8 cellular contexts compared by ENCODE assay signal in the genomic region with DNA sequence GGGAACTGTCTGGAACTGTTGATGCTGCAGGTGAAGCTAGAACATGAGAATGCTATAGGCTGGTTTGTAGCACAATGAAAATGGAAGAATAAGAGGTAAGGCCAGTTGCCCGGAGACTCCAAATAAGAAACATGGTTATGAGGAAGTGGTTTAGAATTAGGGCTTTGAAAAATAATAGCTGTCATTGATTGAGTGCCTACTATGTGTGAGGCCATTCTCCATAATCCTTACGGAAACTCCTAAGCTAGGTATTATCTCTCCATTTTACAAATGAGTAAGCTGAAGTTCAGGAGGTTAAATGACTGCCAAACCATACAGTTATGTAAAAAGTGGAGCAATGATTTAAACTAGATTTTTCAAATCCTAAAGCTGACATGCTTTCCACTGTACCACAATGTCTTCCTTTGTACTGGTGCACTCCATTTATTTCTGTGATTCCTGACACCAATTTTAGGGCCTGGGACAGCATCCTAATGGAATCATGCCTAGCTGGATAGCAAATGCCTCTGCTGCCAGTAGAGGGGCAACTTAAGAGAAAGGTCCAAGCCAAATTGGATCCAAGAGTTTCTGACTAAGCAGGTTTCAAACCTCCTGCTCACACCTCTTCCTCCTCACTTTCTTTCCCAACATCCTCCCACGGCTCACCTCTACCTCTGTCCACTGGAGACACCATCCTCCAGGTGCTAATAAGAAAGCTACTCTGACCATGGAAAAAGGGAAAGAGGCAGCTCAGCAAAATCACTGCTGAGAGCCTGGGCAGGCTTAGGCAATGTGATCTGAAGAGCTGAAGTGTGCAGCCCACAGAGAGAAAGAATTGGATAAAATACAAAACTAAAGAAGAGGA. TPM values are rescaled to one million over a fixed set of nuclear protein-coding genes. Genes with fewer than 3 reads are reported as not detected.
A peak's percentile ranks its signal among the peaks of the same experiment; 100 is the strongest.
DNase-seq lines count a peak whose midpoint lies in the region; ATAC-seq and TF ChIP-seq lines count a peak whose summit lies in the region.

No MANE protein-coding gene starts in this region.

- peak overlapping the region; percentile 66 for H3K4me2 ChIP-seq in PC-9

- H3K27me3 Mint-ChIP-seq in nephron progenitor cell (ENCODE audit: low read depth, poor library complexity): peaks cover 2% of the 10 kb centered on the region

- H3K79me2 ChIP-seq in PC-9 (ENCODE audit: low read depth): no peaks in the 10 kb centered on the region

- POLR2A ChIA-PET in PC-9 (lab: Charles Lee; ENCODE audit: unreplicated experiment): interaction anchor here (0.6 kb wide), 2 partner anchors 73 to 328 kb away, joined by 4 to 6 read pairs; no protein-coding TSS in a partner anchor

- ATAC-seq in GM18508 (IDR thresholded peaks at IDR 0.05; ENCODE audit: insufficient read depth, unreplicated experiment) (peak; percentile 11), HG02588 (IDR thresholded peaks at IDR 0.05; ENCODE audit: unreplicated experiment) (peak; percentile 37)

- H3K27ac ChIP-seq in PC-9 (peak overlapping the region; percentile 82), colonic mucosa (no peak overlapping the region)

- H3K9me3 Mint-ChIP-seq in nephron progenitor cell: peaks cover 5% of the 10 kb centered on the region

- H3K27ac Mint-ChIP-seq in nephron progenitor cell: no peak overlapping the region

- intact Hi-C loops in PC-9 (cut with micrococcal nuclease; ENCODE audit: unreplicated experiment) (no loop called here), colonic mucosa (cut with DNase I) (no loop called here)

- H3K27me3 ChIP-seq in PC-9 (ENCODE audit: insufficient read depth, low read depth) (no peaks in the 10 kb centered on the region), kidney epithelial cell (ENCODE audit: control insufficient read depth, insufficient read depth, low read length) (no peaks in the 10 kb centered on the region), colonic mucosa (no peaks in the 10 kb centered on the region)

- H3K4me1 Mint-ChIP-seq in nephron progenitor cell: no peaks in the 10 kb centered on the region

- H3K4me3 ChIP-seq in PC-9 (peak overlapping the region; percentile 16; the same call in 1 of the 2 replicates), kidney epithelial cell (ENCODE audit: low read depth, low read length) (no peak overlapping the region), colonic mucosa (no peak overlapping the region)

- H3K36me3 ChIP-seq in PC-9 (ENCODE audit: low read depth): no peaks in the 10 kb centered on the region
- no peaks in the 10 kb centered on the region for H3K36me3 ChIP-seq in kidney epithelial cell (ENCODE audit: control insufficient read depth, insufficient read depth, low read length)
- H3K36me3 ChIP-seq in colonic mucosa: no peaks in the 10 kb centered on the region

- peak overlapping the region; percentile 71 for H2AFZ ChIP-seq in PC-9

- H3K36me3 Mint-ChIP-seq in nephron progenitor cell (ENCODE audit: low read depth): no peaks in the 10 kb centered on the region

- CTCF ChIA-PET in PC-9 (lab: Charles Lee): interaction anchor here (1.4 kb wide), 1 partner anchor 78 kb away, joined by 6 read pairs; no protein-coding TSS in a partner anchor

- no TSS peak for BruUV-seq in PC-9 (replicated peaks; lab: Mats Ljungman, UMichigan)

- H3K4me1 ChIP-seq in PC-9 (replicated peaks; ENCODE audit: insufficient read depth) (peaks cover 30% of the 10 kb centered on the region), colonic mucosa (no peaks in the 10 kb centered on the region)

- H4K20me1 ChIP-seq in PC-9 (ENCODE audit: insufficient read depth): no peaks in the 10 kb centered on the region

- H3K9ac ChIP-seq in colonic mucosa (ENCODE audit: low read depth in 2 of 2, low read length in 2 of 2): no peak overlapping the region

- DNase-seq in PC-9 (no peak), kidney epithelial cell (ENCODE audit: low read depth) (no peak), NCI-H446 (lab: John Stamatoyannopoulos, UW) (no peak), colonic mucosa (no peak), NCI-H2171 treated with DMSO at 0.1 percent for 48 hours (lab: John Stamatoyannopoulos, UW) (no peak), nephron progenitor cell (no peak)

- no peak for TF ChIP-seq CTCF in PC-9 (conservative IDR thresholded peaks at IDR 0.05)
- TF ChIP-seq CTCF in kidney epithelial cell (IDR thresholded peaks at IDR 0.05; ENCODE audit: insufficient read depth, low read length, poor library complexity, severe bottlenecking): peak; percentile 21
- no peak for TF ChIP-seq CTCF in colonic mucosa (IDR thresholded peaks at IDR 0.05)
- no peak for TF ChIP-seq CTCF in nephron progenitor cell (IDR thresholded peaks at IDR 0.05)

- peaks cover 14% of the 10 kb centered on the region; the same call in 1 of the 2 replicates for H3F3A ChIP-seq in PC-9 (ENCODE audit: insufficient read depth, low read depth)

- H3K9me2 ChIP-seq in PC-9 (ENCODE audit: insufficient read depth): no peaks in the 10 kb centered on the region

- H3K4me3 Mint-ChIP-seq in nephron progenitor cell: no peak overlapping the region

- H3K9me3 ChIP-seq in PC-9 (ENCODE audit: insufficient read depth, low read depth): no peaks in the 10 kb centered on the region
- H3K9me3 ChIP-seq in colonic mucosa: no peaks in the 10 kb centered on the region

RNA-seq across cellular contexts. Expression of a gene that starts 46.9 kb away (rescaled TPM):
- total RNA-seq in PC-9 (2021) (92.3 and 116 TPM in 2 replicates), kidney epithelial cell (291 and 294 TPM in 2 replicates), colonic mucosa (100 to 1,000 TPM; 116 to 162 TPM)
